21 cellular contexts compared by ENCODE assay signal in the genomic region with DNA sequence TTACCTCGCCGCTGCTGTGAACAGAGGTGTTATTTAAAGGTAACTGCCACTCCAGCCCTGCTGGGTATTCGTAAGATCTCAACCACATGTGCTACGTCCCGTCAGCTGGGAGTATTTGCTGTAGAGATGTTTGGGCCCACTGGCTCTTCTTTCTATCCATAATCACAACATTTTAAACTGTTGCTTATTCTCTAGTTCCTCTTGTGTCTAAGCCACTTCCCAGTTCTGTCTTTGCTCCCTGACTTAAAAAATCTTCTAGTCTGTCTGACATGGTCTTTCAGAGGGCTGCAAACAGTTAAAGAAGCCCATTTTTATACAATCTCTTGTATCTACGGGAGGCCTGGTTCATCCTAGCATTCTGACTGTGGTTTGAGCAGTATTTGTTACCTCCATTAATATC. TPM values are rescaled to one million over a fixed set of nuclear protein-coding genes. Genes with fewer than 3 reads are reported as not detected.
DNase-seq lines count a peak whose midpoint lies in the region; ATAC-seq and TF ChIP-seq lines count a peak whose summit lies in the region.
"Had no signal": no experiment of that assay in that cellular context is flagged by ENCODE, and none has a peak within 500 bp of the region (broad histone marks: within the 10 kb centered on the region; RNA-seq: fewer than 3 reads in every experiment).

No MANE protein-coding gene starts in this region.

- no peaks in the 10 kb centered on the region for H3K27me3 Mint-ChIP-seq in neural progenitor cell (ENCODE audit: insufficient read depth, low read depth)
- H3K27me3 Mint-ChIP-seq: stimulated activated naive CD8-positive, alpha-beta T cell treated with anti-CD3 and anti-CD28 coated beads, Interleukin-15, Interleukin-2, amounts not matched to agents 100 ng/mL and 50 ng/mL, for 24 hours had no signal

- H3K27me3 ChIP-seq in Loucy (ENCODE audit: insufficient read depth, low read length, poor library complexity, severe bottlenecking) (no peaks in the 10 kb centered on the region), neural progenitor cell (no peaks in the 10 kb centered on the region), MG63 (no peaks in the 10 kb centered on the region; the same call in 1 of the 2 replicates)
- H3K27me3 ChIP-seq: pancreas, right lobe of liver had no signal

- H3K4me2 ChIP-seq in Loucy (ENCODE audit: low read depth, low read length, poor library complexity, severe bottlenecking): no peak overlapping the region
- peak overlapping the region; percentile 36 for H3K4me2 ChIP-seq in OCI-LY7 (ENCODE audit: low read length)
- no peak overlapping the region for H3K4me2 ChIP-seq in neural progenitor cell

- H3K79me2 ChIP-seq in Loucy (ENCODE audit: insufficient read depth, low read length): no peaks in the 10 kb centered on the region
- H3K79me2 ChIP-seq in OCI-LY7 (ENCODE audit: insufficient read depth, low read depth, low read length): no peaks in the 10 kb centered on the region
- no peaks in the 10 kb centered on the region for H3K79me2 ChIP-seq in neural progenitor cell (ENCODE audit: low read depth)

- H3K36me3 Mint-ChIP-seq in neural progenitor cell: no peaks in the 10 kb centered on the region
- H3K36me3 Mint-ChIP-seq: activated naive CD8-positive, alpha-beta T cell treated with anti-CD3 and anti-CD28 coated beads, Interleukin-2, amount 10 ng/mL, durations not matched to agents 7 days and 5 days; mesothelial cell of epicardium; naive thymus-derived CD8-positive, alpha-beta T cell had no signal

- POLR2A ChIA-PET in OCI-LY7 (lab: Charles Lee): interaction anchor here (0.7 to 1.9 kb wide), 2 partner anchors 33 to 35 kb away, joined by 3 to 8 read pairs; partner anchors contain the start of gene HELB

- H2AFZ ChIP-seq in Loucy (ENCODE audit: low read length) (peak overlapping the region; percentile 84), OCI-LY7 (ENCODE audit: low read length) (peak overlapping the region; percentile 46), neural progenitor cell (replicated peaks) (peak overlapping the region; percentile 99)

- H3K9ac ChIP-seq in Loucy (ENCODE audit: low read depth, low read length, poor library complexity, severe bottlenecking) (no peak overlapping the region), neural progenitor cell (no peak overlapping the region)

- no TSS peak for BruUV-seq in OCI-LY7 (replicated peaks; lab: Mats Ljungman, UMichigan)

- H3K27ac Mint-ChIP-seq in neural progenitor cell: no peak overlapping the region
- H3K27ac Mint-ChIP-seq: activated B cell treated with CpG ODN at 0.5 μM for 24 hours; activated CD4-positive, alpha-beta memory T cell treated with anti-CD3 and anti-CD28 coated beads, Interleukin-2, amount 10 ng/mL, durations not matched to agents 7 days and 5 days; activated naive CD8-positive, alpha-beta T cell treated with anti-CD3 and anti-CD28 coated beads, Interleukin-2, amount 10 ng/mL, durations not matched to agents 7 days and 5 days; IgD-negative memory B cell; mesothelial cell of epicardium; naive thymus-derived CD8-positive, alpha-beta T cell; stimulated activated naive CD8-positive, alpha-beta T cell treated with anti-CD3 and anti-CD28 coated beads, Interleukin-15, Interleukin-2, amounts not matched to agents 100 ng/mL and 50 ng/mL, for 24 hours had no signal

- no peaks in the 10 kb centered on the region for H3K4me1 Mint-ChIP-seq in neural progenitor cell
- H3K4me1 Mint-ChIP-seq: activated B cell treated with CpG ODN at 0.5 μM for 24 hours, mesothelial cell of epicardium had no signal

- TF ChIP-seq CTCF in Loucy (conservative IDR thresholded peaks at IDR 0.05; ENCODE audit: low read length): no peak
- TF ChIP-seq CTCF in OCI-LY7 (conservative IDR thresholded peaks at IDR 0.05; ENCODE audit: low read length): no peak
- no peak for TF ChIP-seq CTCF in neural progenitor cell (IDR thresholded peaks at IDR 0.05)

- no peak overlapping the region for H3K4me3 Mint-ChIP-seq in neural progenitor cell
- H3K4me3 Mint-ChIP-seq: activated B cell treated with CpG ODN at 0.5 μM for 24 hours; activated CD4-positive, alpha-beta memory T cell treated with anti-CD3 and anti-CD28 coated beads, Interleukin-2, amount 10 ng/mL, durations not matched to agents 7 days and 5 days; activated naive CD8-positive, alpha-beta T cell treated with anti-CD3 and anti-CD28 coated beads, Interleukin-2, amount 10 ng/mL, durations not matched to agents 7 days and 5 days; IgD-negative memory B cell; mesothelial cell of epicardium; naive thymus-derived CD8-positive, alpha-beta T cell; stimulated activated naive CD8-positive, alpha-beta T cell treated with anti-CD3 and anti-CD28 coated beads, Interleukin-15, Interleukin-2, amounts not matched to agents 100 ng/mL and 50 ng/mL, for 24 hours had no signal

- CTCF ChIA-PET in OCI-LY7 (lab: Charles Lee; ENCODE audit: unreplicated experiment): no interaction called here

- H3K9me3 ChIP-seq in Loucy (ENCODE audit: insufficient read depth, low read depth, low read length): no peaks in the 10 kb centered on the region
- no peaks in the 10 kb centered on the region for H3K9me3 ChIP-seq in OCI-LY7 (ENCODE audit: low read length)
- H3K9me3 ChIP-seq in neural progenitor cell (ENCODE audit: low read depth): no peaks in the 10 kb centered on the region
- H3K9me3 ChIP-seq in MG63: no peaks in the 10 kb centered on the region
- H3K9me3 ChIP-seq: heart right ventricle, pancreas, right lobe of liver had no signal

- intact Hi-C loops in OCI-LY7 (cut with micrococcal nuclease; ENCODE audit: unreplicated experiment): loop anchor here (1.0 kb wide), 1 partner anchor 425 kb away; no protein-coding TSS in a partner anchor

- no peak for ATAC-seq in HG02840 (IDR thresholded peaks at IDR 0.05; ENCODE audit: low FRiP score, unreplicated experiment)

- DNase-seq in GF-D8 (lab: John Stamatoyannopoulos, UW) (peak; percentile 23), OCI-LY7 (ENCODE audit: low spot score) (no peak), neural progenitor cell (ENCODE audit: low spot score) (no peak), D341Med (ENCODE audit: low spot score) (no peak), MG63 (no peak), DMS114 treated with DMSO at 0.1 percent for 48 hours (lab: John Stamatoyannopoulos, UW; ENCODE audit: unreplicated experiment) (no peak)
- DNase-seq: activated B cell treated with CpG ODN at 0.5 μM for 24 hours; activated effector memory CD4-positive, alpha-beta T cell treated with Interleukin-2 at 50 U/mL for 16 hours; activated naive CD8-positive, alpha-beta T cell treated with anti-CD3 and anti-CD28 coated beads, Interleukin-2, amount 10 ng/mL, durations not matched to agents 7 days and 5 days; effector CD8-positive, alpha-beta T cell; heart right ventricle; pancreas; right lobe of liver had no signal

- H3K9me3 Mint-ChIP-seq in neural progenitor cell: no peaks in the 10 kb centered on the region
- H3K9me3 Mint-ChIP-seq: activated B cell treated with CpG ODN at 0.5 μM for 24 hours; activated CD4-positive, alpha-beta memory T cell treated with anti-CD3 and anti-CD28 coated beads, Interleukin-2, amount 10 ng/mL, durations not matched to agents 7 days and 5 days; activated naive CD8-positive, alpha-beta T cell treated with anti-CD3 and anti-CD28 coated beads, Interleukin-2, amount 10 ng/mL, durations not matched to agents 7 days and 5 days; IgD-negative memory B cell; mesothelial cell of epicardium; naive thymus-derived CD8-positive, alpha-beta T cell; stimulated activated naive CD8-positive, alpha-beta T cell treated with anti-CD3 and anti-CD28 coated beads, Interleukin-15, Interleukin-2, amounts not matched to agents 100 ng/mL and 50 ng/mL, for 24 hours had no signal

- H3K9me2 ChIP-seq in Loucy (replicated peaks; ENCODE audit: low read depth, low read length) (no peaks in the 10 kb centered on the region), OCI-LY7 (ENCODE audit: insufficient read depth, low read length) (no peaks in the 10 kb centered on the region)

- H3K27ac ChIP-seq in OCI-LY7 (ENCODE audit: low read depth, low read length, poor library complexity, severe bottlenecking): no peak overlapping the region
- no peak overlapping the region for H3K27ac ChIP-seq in neural progenitor cell
- H3K27ac ChIP-seq: C4-2B, right lobe of liver had no signal

- peaks cover 8% of the 10 kb centered on the region for H3K4me1 ChIP-seq in Loucy (ENCODE audit: insufficient read depth, low read length, poor library complexity, severe bottlenecking)
- H3K4me1 ChIP-seq in OCI-LY7 (ENCODE audit: insufficient read depth, low read length, poor library complexity, severe bottlenecking): peaks cover 32% of the 10 kb centered on the region
- H3K4me1 ChIP-seq in neural progenitor cell: peaks cover 3% of the 10 kb centered on the region
- H3K4me1 ChIP-seq: pancreas, right lobe of liver had no signal

- H3K4me3 ChIP-seq in Loucy (ENCODE audit: low read length, poor library complexity, severe bottlenecking) (no peak overlapping the region), OCI-LY7 (ENCODE audit: low read depth, low read length, poor library complexity, severe bottlenecking) (no peak overlapping the region), neural progenitor cell (no peak overlapping the region), MG63 (no peak overlapping the region)
- H3K4me3 ChIP-seq: pancreas, right lobe of liver had no signal

- H3F3A ChIP-seq in Loucy (ENCODE audit: low read depth) (no peaks in the 10 kb centered on the region), neural progenitor cell (ENCODE audit: low read depth) (peaks cover 5% of the 10 kb centered on the region)

- no peaks in the 10 kb centered on the region for H4K20me1 ChIP-seq in Loucy (ENCODE audit: insufficient read depth, low read length, poor library complexity, severe bottlenecking)
- H4K20me1 ChIP-seq in OCI-LY7 (ENCODE audit: insufficient read depth, low read length): no peaks in the 10 kb centered on the region
- H4K20me1 ChIP-seq in neural progenitor cell (ENCODE audit: low read depth): no peaks in the 10 kb centered on the region

- H3K36me3 ChIP-seq in Loucy (ENCODE audit: insufficient read depth, low read length) (no peaks in the 10 kb centered on the region), OCI-LY7 (ENCODE audit: insufficient read depth, low read length) (no peaks in the 10 kb centered on the region), neural progenitor cell (no peaks in the 10 kb centered on the region), MG63 (no peaks in the 10 kb centered on the region)
- H3K36me3 ChIP-seq: heart right ventricle, pancreas, right lobe of liver had no signal

RNA-seq across cellular contexts. Expression of gene HELB, which starts 33.2 kb away (rescaled TPM):
- 3.8 and 6.0 TPM in 2 replicates for total RNA-seq in OCI-LY7 (2014; rRNA removed; shearing (Covaris generic))
- total RNA-seq in OCI-LY7 (2022) (7.5 and 8.1 TPM in 2 replicates), neural progenitor cell (ENCODE audit: low replicate concordance) (4.6 and 10.7 TPM in 2 replicates)
- 2.2 and 2.9 TPM in 2 replicates for total RNA-seq in MG63 (2014; rRNA removed; shearing (Covaris generic); ENCODE audit: low replicate concordance)

Comparison
In these comparisons a context has a peak if more than half of its experiments do, and no peak if none do; other contexts are left out.
1. H2AFZ ChIP-seq: peak in every context shown above with its lines; median percentile 99 in neural progenitor cell; 84 in Loucy; 46 in OCI-LY7.